Comparison of ENCODE assay signal across 14 cellular contexts in the genomic region with DNA sequence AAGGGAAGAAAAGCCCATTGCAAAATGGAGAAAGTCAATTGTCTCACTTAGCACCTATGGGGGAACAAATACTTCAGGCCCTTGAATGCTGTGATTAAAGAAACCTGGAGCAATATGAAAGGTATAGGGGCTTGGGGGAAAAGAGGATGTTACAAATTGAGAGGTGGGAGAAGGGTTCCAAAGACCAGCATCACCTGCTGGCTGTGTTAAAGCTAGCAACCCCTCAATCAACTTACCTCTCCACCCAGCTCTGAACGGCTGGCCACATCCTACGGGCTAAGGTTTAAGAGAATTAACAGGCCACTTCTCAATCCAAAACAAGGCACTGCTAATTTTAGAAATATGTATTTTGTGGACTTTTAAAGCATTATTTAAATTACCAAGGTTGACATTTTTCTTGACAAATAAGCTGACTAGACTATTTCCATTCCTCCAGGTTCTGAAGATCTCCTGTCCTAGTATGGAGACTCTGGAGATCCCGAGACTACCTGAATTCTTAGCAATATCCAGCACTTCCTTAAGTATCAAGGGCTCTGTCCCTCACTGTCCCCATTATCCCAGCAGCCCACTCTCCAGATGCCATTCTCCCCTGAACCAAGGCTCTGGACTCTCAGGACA. TPM values are rescaled to one million over a fixed set of nuclear protein-coding genes. Genes with fewer than 3 reads are reported as not detected.
DNase-seq lines count a peak whose midpoint lies in the region; ATAC-seq and TF ChIP-seq lines count a peak whose summit lies in the region.
"Had no signal": no experiment of that assay in that cellular context is flagged by ENCODE, and none has a peak within 500 bp of the region (broad histone marks: within the 10 kb centered on the region; RNA-seq: fewer than 3 reads in every experiment).

No MANE protein-coding gene starts in this region.

- no peak for DNase-seq in activated CD8-positive, alpha-beta T cell treated with anti-CD3 and anti-CD28 coated beads, Interleukin-2, amount 10 ng/mL, durations not matched to agents 7 days and 5 days
- DNase-seq in activated CD8-positive, alpha-beta T cell treated with anti-CD3 and anti-CD28 coated beads for 36 hours = no peak
- DNase-seq in stimulated activated effector memory CD8-positive, alpha-beta T cell treated with anti-CD3 and anti-CD28 coated beads, Interleukin-12 subunit alpha, Interleukin-12 subunit beta, amount 100 ng/mL, for 72 hours (ENCODE audit: low spot score in 2 of 2) = no peak
- DNase-seq in progenitor cell of endocrine pancreas (ENCODE audit: low spot score, unreplicated experiment) (no peak), NCI-H1417 (lab: John Stamatoyannopoulos, UW) (no peak)
- DNase-seq: MV-4-11, NCI-H1436 treated with DMSO at 0.1 percent for 48 hours, NCI-H2081 treated with DMSO at 0.1 percent for 48 hours, NCI-H2227 treated with DMSO at 0.1 percent for 48 hours, NCI-H526 treated with DMSO at 0.1 percent for 48 hours, RPMI8226 had no signal

- CTCF ChIA-PET in activated CD8-positive, alpha-beta T cell treated with anti-CD3 and anti-CD28 coated beads, Interleukin-2, amount 10 ng/mL, durations not matched to agents 7 days and 5 days (lab: Charles Lee) = interaction anchor here (0.8 to 1.7 kb wide), 3 partner anchors 16 to 35 kb away, joined by 3 to 5 read pairs (median 4); partner anchors contain the start of gene ABCF2
- CTCF ChIA-PET in activated CD8-positive, alpha-beta T cell treated with anti-CD3 and anti-CD28 coated beads for 36 hours (lab: Charles Lee) = interaction anchor here (2.0 kb wide), 1 partner anchor 33 kb away, joined by 6 read pairs; no protein-coding TSS in a partner anchor

- H3K9me3 Mint-ChIP-seq in activated CD8-positive, alpha-beta T cell treated with anti-CD3 and anti-CD28 coated beads, Interleukin-2, amount 10 ng/mL, durations not matched to agents 7 days and 5 days (ENCODE audit: insufficient read depth) = no peaks in the 10 kb centered on the region
- no peaks in the 10 kb centered on the region for H3K9me3 Mint-ChIP-seq in activated CD8-positive, alpha-beta T cell treated with anti-CD3 and anti-CD28 coated beads for 36 hours
- H3K9me3 Mint-ChIP-seq in activated T-helper 17 cell treated with anti-CD3 and anti-CD28 coated beads, Interleukin-2, amount 50 U/mL, for 72 hours = no peaks in the 10 kb centered on the region
- H3K9me3 Mint-ChIP-seq in stimulated activated effector memory CD8-positive, alpha-beta T cell treated with anti-CD3 and anti-CD28 coated beads, Interleukin-12 subunit alpha, Interleukin-12 subunit beta, amount 100 ng/mL, for 72 hours = no peaks in the 10 kb centered on the region
- no peaks in the 10 kb centered on the region for H3K9me3 Mint-ChIP-seq in progenitor cell of endocrine pancreas (ENCODE audit: low read depth)

- H3K4me3 Mint-ChIP-seq in activated CD8-positive, alpha-beta T cell treated with anti-CD3 and anti-CD28 coated beads, Interleukin-2, amount 10 ng/mL, durations not matched to agents 7 days and 5 days = no peak overlapping the region
- no peak overlapping the region for H3K4me3 Mint-ChIP-seq in activated CD8-positive, alpha-beta T cell treated with anti-CD3 and anti-CD28 coated beads for 36 hours
- no peak overlapping the region for H3K4me3 Mint-ChIP-seq in activated T-helper 17 cell treated with anti-CD3 and anti-CD28 coated beads, Interleukin-2, amount 50 U/mL, for 72 hours
- H3K4me3 Mint-ChIP-seq in stimulated activated effector memory CD8-positive, alpha-beta T cell treated with anti-CD3 and anti-CD28 coated beads, Interleukin-12 subunit alpha, Interleukin-12 subunit beta, amount 100 ng/mL, for 72 hours = no peak overlapping the region
- no peak overlapping the region for H3K4me3 Mint-ChIP-seq in progenitor cell of endocrine pancreas (ENCODE audit: low read depth)

- H3K36me3 Mint-ChIP-seq in activated CD8-positive, alpha-beta T cell treated with anti-CD3 and anti-CD28 coated beads, Interleukin-2, amount 10 ng/mL, durations not matched to agents 7 days and 5 days (ENCODE audit: low read depth) = peaks cover 23% of the 10 kb centered on the region
- peaks cover 30% of the 10 kb centered on the region for H3K36me3 Mint-ChIP-seq in activated CD8-positive, alpha-beta T cell treated with anti-CD3 and anti-CD28 coated beads for 36 hours (ENCODE audit: low read depth)
- H3K36me3 Mint-ChIP-seq in activated T-helper 17 cell treated with anti-CD3 and anti-CD28 coated beads, Interleukin-2, amount 50 U/mL, for 72 hours (ENCODE audit: low read depth) = peaks cover 47% of the 10 kb centered on the region
- H3K36me3 Mint-ChIP-seq in stimulated activated effector memory CD8-positive, alpha-beta T cell treated with anti-CD3 and anti-CD28 coated beads, Interleukin-12 subunit alpha, Interleukin-12 subunit beta, amount 100 ng/mL, for 72 hours = peaks cover 45% of the 10 kb centered on the region
- H3K36me3 Mint-ChIP-seq in progenitor cell of endocrine pancreas (ENCODE audit: insufficient read depth) = peaks cover 11% of the 10 kb centered on the region

- no peaks in the 10 kb centered on the region for H3K27me3 Mint-ChIP-seq in activated CD8-positive, alpha-beta T cell treated with anti-CD3 and anti-CD28 coated beads, Interleukin-2, amount 10 ng/mL, durations not matched to agents 7 days and 5 days (ENCODE audit: low read depth)
- no peaks in the 10 kb centered on the region for H3K27me3 Mint-ChIP-seq in activated CD8-positive, alpha-beta T cell treated with anti-CD3 and anti-CD28 coated beads for 36 hours
- H3K27me3 Mint-ChIP-seq in activated T-helper 17 cell treated with anti-CD3 and anti-CD28 coated beads, Interleukin-2, amount 50 U/mL, for 72 hours = no peaks in the 10 kb centered on the region
- peaks cover 23% of the 10 kb centered on the region for H3K27me3 Mint-ChIP-seq in progenitor cell of endocrine pancreas

- POLR2A ChIA-PET in activated CD8-positive, alpha-beta T cell treated with anti-CD3 and anti-CD28 coated beads, Interleukin-2, amount 10 ng/mL, durations not matched to agents 7 days and 5 days (lab: Charles Lee) = interaction anchor here (1.8 kb wide), 1 partner anchor 21 kb away, joined by 6 read pairs; the partner anchor contains the start of gene CHPF2
- POLR2A ChIA-PET in activated CD8-positive, alpha-beta T cell treated with anti-CD3 and anti-CD28 coated beads for 36 hours (lab: Charles Lee) = interaction anchor here (0.7 to 5.7 kb wide), 5 partner anchors 8 to 51 kb away, joined by 3 to 22 read pairs (median 4); partner anchors contain the start of genes ABCF2 and CHPF2

- peaks cover 24% of the 10 kb centered on the region for H3K4me1 Mint-ChIP-seq in activated CD8-positive, alpha-beta T cell treated with anti-CD3 and anti-CD28 coated beads, Interleukin-2, amount 10 ng/mL, durations not matched to agents 7 days and 5 days (ENCODE audit: low read depth)
- peaks cover 18% of the 10 kb centered on the region for H3K4me1 Mint-ChIP-seq in activated CD8-positive, alpha-beta T cell treated with anti-CD3 and anti-CD28 coated beads for 36 hours (ENCODE audit: low read depth)
- H3K4me1 Mint-ChIP-seq in activated T-helper 17 cell treated with anti-CD3 and anti-CD28 coated beads, Interleukin-2, amount 50 U/mL, for 72 hours = peaks cover 24% of the 10 kb centered on the region
- H3K4me1 Mint-ChIP-seq in stimulated activated effector memory CD8-positive, alpha-beta T cell treated with anti-CD3 and anti-CD28 coated beads, Interleukin-12 subunit alpha, Interleukin-12 subunit beta, amount 100 ng/mL, for 72 hours = peaks cover 30% of the 10 kb centered on the region
- H3K4me1 Mint-ChIP-seq in progenitor cell of endocrine pancreas (ENCODE audit: low read depth) = peaks cover 2% of the 10 kb centered on the region

- ATAC-seq in activated CD8-positive, alpha-beta T cell treated with anti-CD3 and anti-CD28 coated beads, Interleukin-2, amount 10 ng/mL, durations not matched to agents 7 days and 5 days = no peak
- ATAC-seq in activated CD8-positive, alpha-beta T cell treated with anti-CD3 and anti-CD28 coated beads for 36 hours = no peak
- ATAC-seq in activated T-helper 17 cell treated with anti-CD3 and anti-CD28 coated beads, Interleukin-2, amount 50 U/mL, for 72 hours (replicated peaks) = no peak
- no peak for ATAC-seq in stimulated activated effector memory CD8-positive, alpha-beta T cell treated with anti-CD3 and anti-CD28 coated beads, Interleukin-12 subunit alpha, Interleukin-12 subunit beta, amount 100 ng/mL, for 72 hours

- TF ChIP-seq CTCF in activated CD8-positive, alpha-beta T cell treated with anti-CD3 and anti-CD28 coated beads for 36 hours (IDR thresholded peaks at IDR 0.05) = no peak
- no peak for TF ChIP-seq CTCF in progenitor cell of endocrine pancreas (IDR thresholded peaks at IDR 0.05; ENCODE audit: unreplicated experiment)

- intact Hi-C loops in activated CD8-positive, alpha-beta T cell treated with anti-CD3 and anti-CD28 coated beads for 36 hours (cut with micrococcal nuclease) = no loop called here

- H3K27ac Mint-ChIP-seq in activated CD8-positive, alpha-beta T cell treated with anti-CD3 and anti-CD28 coated beads, Interleukin-2, amount 10 ng/mL, durations not matched to agents 7 days and 5 days = peak overlapping the region; percentile 21
- no peak overlapping the region for H3K27ac Mint-ChIP-seq in activated CD8-positive, alpha-beta T cell treated with anti-CD3 and anti-CD28 coated beads for 36 hours
- H3K27ac Mint-ChIP-seq in activated T-helper 17 cell treated with anti-CD3 and anti-CD28 coated beads, Interleukin-2, amount 50 U/mL, for 72 hours = peak overlapping the region; percentile 21
- peak overlapping the region; percentile 48 for H3K27ac Mint-ChIP-seq in stimulated activated effector memory CD8-positive, alpha-beta T cell treated with anti-CD3 and anti-CD28 coated beads, Interleukin-12 subunit alpha, Interleukin-12 subunit beta, amount 100 ng/mL, for 72 hours
- H3K27ac Mint-ChIP-seq in progenitor cell of endocrine pancreas = no peak overlapping the region

RNA-seq across cellular contexts. Expression of gene H2BK1, which starts 1.0 kb away (rescaled TPM):
- total RNA-seq in activated CD8-positive, alpha-beta T cell treated with anti-CD3 and anti-CD28 coated beads, Interleukin-2, amount 10 ng/mL, durations not matched to agents 7 days and 5 days = under 1 TPM in 1 of 2 experiments, not detected in 1; 0.76 TPM
- total RNA-seq in activated CD8-positive, alpha-beta T cell treated with anti-CD3 and anti-CD28 coated beads for 36 hours = not detected
- 1 to 10 TPM in 1 of 2 donors, not detected in 1; 1.2 TPM for total RNA-seq in activated T-helper 17 cell treated with anti-CD3 and anti-CD28 coated beads, Interleukin-2, amount 50 U/mL, for 72 hours
- not detected in 2 replicates for total RNA-seq in progenitor cell of endocrine pancreas
- total RNA-seq: LHCN-M2, OCI-LY7 had no signal

RNA-seq across cellular contexts. Expression of gene ABCF2, which starts 15.7 kb away (rescaled TPM):
- 10 to 100 TPM; 38.2 to 45.9 TPM for total RNA-seq in activated CD8-positive, alpha-beta T cell treated with anti-CD3 and anti-CD28 coated beads, Interleukin-2, amount 10 ng/mL, durations not matched to agents 7 days and 5 days
- 10 to 100 TPM; 48.1 to 56.2 TPM for total RNA-seq in activated CD8-positive, alpha-beta T cell treated with anti-CD3 and anti-CD28 coated beads for 36 hours
- total RNA-seq in activated T-helper 17 cell treated with anti-CD3 and anti-CD28 coated beads, Interleukin-2, amount 50 U/mL, for 72 hours = 10 to 100 TPM; 26.9 to 55.2 TPM
- 48.7 and 55.1 TPM in 2 replicates for total RNA-seq in progenitor cell of endocrine pancreas

RNA-seq across cellular contexts. Expression of gene CHPF2, which starts 21.0 kb away (rescaled TPM):
- 10 to 100 TPM; 34.7 to 36.1 TPM for total RNA-seq in activated CD8-positive, alpha-beta T cell treated with anti-CD3 and anti-CD28 coated beads, Interleukin-2, amount 10 ng/mL, durations not matched to agents 7 days and 5 days
- 10 to 100 TPM; 23.7 to 27.3 TPM for total RNA-seq in activated CD8-positive, alpha-beta T cell treated with anti-CD3 and anti-CD28 coated beads for 36 hours
- total RNA-seq in activated T-helper 17 cell treated with anti-CD3 and anti-CD28 coated beads, Interleukin-2, amount 50 U/mL, for 72 hours = 10 to 100 TPM; 31.3 to 36.3 TPM
- 41.4 and 42.2 TPM in 2 replicates for total RNA-seq in progenitor cell of endocrine pancreas

RNA-seq across cellular contexts. Expression of gene ASB10, which starts 24.2 kb away (rescaled TPM):
- total RNA-seq in activated CD8-positive, alpha-beta T cell treated with anti-CD3 and anti-CD28 coated beads, Interleukin-2, amount 10 ng/mL, durations not matched to agents 7 days and 5 days = not detected
- total RNA-seq in activated CD8-positive, alpha-beta T cell treated with anti-CD3 and anti-CD28 coated beads for 36 hours = not detected
- not detected for total RNA-seq in activated T-helper 17 cell treated with anti-CD3 and anti-CD28 coated beads, Interleukin-2, amount 50 U/mL, for 72 hours
- total RNA-seq in progenitor cell of endocrine pancreas = not detected in 2 replicates
- total RNA-seq: LHCN-M2, OCI-LY7 had no signal

RNA-seq across cellular contexts. Expression of gene SMARCD3, which starts 37.2 kb away (rescaled TPM):
- 1 to 10 TPM; 4.2 to 4.7 TPM for total RNA-seq in activated CD8-positive, alpha-beta T cell treated with anti-CD3 and anti-CD28 coated beads, Interleukin-2, amount 10 ng/mL, durations not matched to agents 7 days and 5 days
- 1 to 10 TPM; 8.2 to 8.9 TPM for total RNA-seq in activated CD8-positive, alpha-beta T cell treated with anti-CD3 and anti-CD28 coated beads for 36 hours
- total RNA-seq in activated T-helper 17 cell treated with anti-CD3 and anti-CD28 coated beads, Interleukin-2, amount 50 U/mL, for 72 hours = 10 to 100 TPM in 1 of 2 donors, 1 to 10 TPM in 1; 1.3 to 11.8 TPM
- 51.1 and 52.9 TPM in 2 replicates for total RNA-seq in progenitor cell of endocrine pancreas

Comparison
In these comparisons a context has a peak if more than half of its experiments do, and no peak if none do; other contexts are left out.
1. H3K27ac Mint-ChIP-seq: peak in activated CD8-positive, alpha-beta T cell treated with anti-CD3 and anti-CD28 coated beads, Interleukin-2, amount 10 ng/mL, durations not matched to agents 7 days and 5 days (single experiment), activated T-helper 17 cell treated with anti-CD3 and anti-CD28 coated beads, Interleukin-2, amount 50 U/mL, for 72 hours (single experiment) and stimulated activated effector memory CD8-positive, alpha-beta T cell treated with anti-CD3 and anti-CD28 coated beads, Interleukin-12 subunit alpha, Interleukin-12 subunit beta, amount 100 ng/mL, for 72 hours (single experiment); none in activated CD8-positive, alpha-beta T cell treated with anti-CD3 and anti-CD28 coated beads for 36 hours (single experiment) and progenitor cell of endocrine pancreas (single experiment).